In the genomic region with DNA sequence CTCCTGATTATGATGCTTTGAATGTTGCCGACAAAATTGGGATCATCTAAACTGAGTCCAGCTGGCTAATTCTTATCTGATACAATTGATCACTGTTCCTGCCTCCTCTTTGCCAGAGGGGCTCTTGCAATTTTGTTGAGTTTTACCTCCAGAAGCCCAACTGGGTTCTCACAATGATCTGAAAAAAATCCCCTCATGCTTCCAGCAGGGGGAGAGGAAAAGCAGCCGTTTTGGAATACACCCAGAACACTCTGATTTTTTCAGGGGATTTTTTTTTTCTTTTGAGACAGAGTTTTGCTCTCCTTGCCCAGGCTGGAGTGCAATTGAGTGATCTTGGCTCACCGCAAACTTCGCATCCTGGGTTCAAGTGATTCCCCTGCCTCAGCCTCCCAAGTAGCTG, we compare ENCODE assay signal across 16 cellular contexts. TPM values are rescaled to one million over a fixed set of nuclear protein-coding genes. Genes with fewer than 3 reads are reported as not detected.
DNase-seq lines count a peak whose midpoint lies in the region; ATAC-seq, FAIRE-seq and TF ChIP-seq lines count a peak whose summit lies in the region.
"Had no signal": no experiment of that assay in that cellular context is flagged by ENCODE, and none has a peak within 500 bp of the region (broad histone marks: within the 10 kb centered on the region; RNA-seq: fewer than 3 reads in every experiment).

No MANE protein-coding gene starts in this region.

- H3K27ac ChIP-seq in HepG2 (ENCODE audit: extremely low read length, insufficient read depth, low read length) = no peak overlapping the region
- no peak overlapping the region for H3K27ac ChIP-seq in right lobe of liver
- no peak overlapping the region for H3K27ac ChIP-seq in VCaP
- H3K27ac ChIP-seq: C4-2B, gastrocnemius medialis had no signal

- H3K36me3 ChIP-seq in HepG2 (replicated peaks in 1 of 2; ENCODE audit: control insufficient read depth in 1 of 2, insufficient read depth in 2 of 2, low read length in 2 of 2) (no peaks in the 10 kb centered on the region), right lobe of liver (no peaks in the 10 kb centered on the region)
- H3K36me3 ChIP-seq: gastrocnemius medialis had no signal

- TF ChIP-seq POLR2A in HepG2 (IDR thresholded peaks at IDR 0.05; ENCODE audit: insufficient read depth in 1 of 2, low read depth in 2 of 2, low read length in 2 of 2) (no peak), right lobe of liver (IDR thresholded peaks at IDR 0.05) (no peak)

- TF ChIP-seq CTCF in HepG2 (CRISPR knock-in tag; IDR thresholded peaks at IDR 0.05) = no peak
- TF ChIP-seq CTCF in right lobe of liver (IDR thresholded peaks at IDR 0.05) = peak in 1 of 4 donors; percentile 8
- TF ChIP-seq CTCF in VCaP (conservative IDR thresholded peaks at IDR 0.05) = 0 out of 2 replicates have a peak, but pooled peaks have one; percentile 29
- TF ChIP-seq CTCF in fibroblast of the aortic adventitia (IDR thresholded peaks at IDR 0.05; ENCODE audit: insufficient read depth, low read length) = peak; percentile 56

- WGBS in HepG2 (ENCODE audit: low lambda C conversion rate) = 56% methylated on average over 4 of the region's 4 CpGs
- 63% methylated on average over 3 of the region's 4 CpGs for WGBS in right lobe of liver (ENCODE audit: insufficient coverage, low coverage, low lambda C conversion rate, missing lambda C conversion rate)

- ATAC-seq in HepG2 = peak; percentile 44
- ATAC-seq in right lobe of liver = no peak
- no peak for ATAC-seq in HG02970 (IDR thresholded peaks at IDR 0.05; ENCODE audit: low FRiP score, unreplicated experiment)
- no peak for ATAC-seq in HG02884 (IDR thresholded peaks at IDR 0.05; ENCODE audit: unreplicated experiment)
- no peak for ATAC-seq in GM18517 (IDR thresholded peaks at IDR 0.05; ENCODE audit: unreplicated experiment)
- ATAC-seq: gastrocnemius medialis, natural killer cell, T-cell had no signal

- no peaks in the 10 kb centered on the region for H3K79me2 ChIP-seq in HepG2 (ENCODE audit: insufficient read depth, low read length)

- POLR2A ChIA-PET in HepG2 (lab: Yijun Ruan, JAX) = interaction anchor here (1.0 kb wide), 1 partner anchor 17 kb away, joined by 3 read pairs; no protein-coding TSS in a partner anchor

- no peak for FAIRE-seq in HepG2 (lab: Jason Lieb, UNC)
- FAIRE-seq: keratinocyte had no signal

- CTCF ChIA-PET in HepG2 (lab: Yijun Ruan, JAX; ENCODE audit: low intra/inter-chr PET ratio, low total read pairs) = interaction anchor here (2.0 kb wide), 1 partner anchor 17 kb away, joined by 9 read pairs; no protein-coding TSS in a partner anchor

- H3K9ac ChIP-seq in HepG2 (ENCODE audit: insufficient read depth, low read depth, low read length) = no peak overlapping the region

- intact Hi-C loops in HepG2 (cut with micrococcal nuclease; ENCODE audit: unreplicated experiment) = no loop called here
- intact Hi-C loops in right lobe of liver (cut with DNase I) = no loop called here

- H3K4me1 ChIP-seq in HepG2 (ENCODE audit: insufficient read depth, low read length) (peaks cover 60% of the 10 kb centered on the region), right lobe of liver (no peaks in the 10 kb centered on the region)
- H3K4me1 ChIP-seq: gastrocnemius medialis had no signal

- in situ Hi-C loops in HepG2 (cut with HindIII; ENCODE audit: extremely low pct_ligation_motif_present, low pct_unique_long_range_greater_than_20kb) = loop anchor here (25.0 kb wide), 1 partner anchor 269 kb away; no protein-coding TSS in a partner anchor

- H3K4me3 ChIP-seq in HepG2 (replicated peaks in 1 of 3; ENCODE audit: insufficient read depth in 1 of 3, low read depth in 2 of 3, low read length in 3 of 3) (no peak overlapping the region), right lobe of liver (no peak overlapping the region), fibroblast of the aortic adventitia (ENCODE audit: low read depth, low read length) (no peak overlapping the region)
- H3K4me3 ChIP-seq: gastrocnemius medialis had no signal

- no peak for TF ChIP-seq EP300 in HepG2 (IDR thresholded peaks at IDR 0.05; ENCODE audit: low read depth in 2 of 2, low read length in 2 of 2)
- TF ChIP-seq EP300 in HepG2 (CRISPR knock-in tag; IDR thresholded peaks at IDR 0.05; ENCODE audit: borderline replicate concordance) = no peak

- no peaks in the 10 kb centered on the region for H3K9me3 ChIP-seq in HepG2 (ENCODE audit: low read length)
- no peaks in the 10 kb centered on the region for H3K9me3 ChIP-seq in right lobe of liver
- H3K9me3 ChIP-seq: gastrocnemius medialis had no signal

- DNase-seq in HepG2 (ENCODE audit: low spot score) (no peak), right lobe of liver (no peak), fibroblast of the aortic adventitia (ENCODE audit: low read depth) (peak; percentile 36), AML-193 (lab: John Stamatoyannopoulos, UW) (no peak)
- DNase-seq: activated CD4-positive, alpha-beta T cell treated with anti-CD3 and anti-CD28 coated beads, Interleukin-2, amount 50 U/mL, for 1 hour; gastrocnemius medialis; natural killer cell; NCI-H1436 treated with DMSO at 0.1 percent for 48 hours; stimulated activated CD4-positive, alpha-beta T cell treated with anti-CD3 and anti-CD28 coated beads, Interleukin-12 subunit alpha, Interleukin-12 subunit beta, amount 100 ng/mL, for 4 hours; T-cell had no signal

- H2AFZ ChIP-seq in HepG2 (ENCODE audit: low read length) = no peak overlapping the region

- BruUV-seq in HepG2 (replicated peaks; lab: Mats Ljungman, UMichigan) = no TSS peak

- peak overlapping the region; percentile 50; the same call in 1 of the 2 replicates for H3K4me2 ChIP-seq in HepG2 (ENCODE audit: low read depth, low read length)

- H4K20me1 ChIP-seq in HepG2 (ENCODE audit: insufficient read depth, low read length) = no peaks in the 10 kb centered on the region

- no peak for TF ChIP-seq RAD21 in HepG2 (CRISPR knock-in tag; IDR thresholded peaks at IDR 0.05)

- H3K27me3 ChIP-seq in HepG2 (ENCODE audit: control insufficient read depth in 1 of 2, insufficient read depth in 2 of 2, low read length in 2 of 2) = no peaks in the 10 kb centered on the region; a peak in 1 of 5 replicates
- H3K27me3 ChIP-seq in right lobe of liver = no peaks in the 10 kb centered on the region
- H3K27me3 ChIP-seq: gastrocnemius medialis had no signal

TF ChIP-seq in HepG2, 621 proteins besides CTCF, POLR2A, EP300 and RAD21 (continues in another document):
- peak; percentile 31; the same call in 1 of the 2 replicates for TF ChIP-seq SMC3 (IDR thresholded peaks at IDR 0.05; ENCODE audit: low read length)
- TF ChIP-seq STAG1 (CRISPR knock-in tag; IDR thresholded peaks at IDR 0.05) = 0 out of 2 replicates have a peak, but pooled peaks have one; percentile 9

RNA-seq across cellular contexts. Expression of a gene that starts 13.9 kb away (rescaled TPM):
- total RNA-seq in HepG2 (2016; rRNA removed; fragmentation: Illumina TruSeq; extraction: Trizol) (18.6 and 21.9 TPM in 2 replicates), right lobe of liver (10 to 100 TPM; 17.5 to 38.4 (median 25.0) TPM), fibroblast of the aortic adventitia (ENCODE audit: low replicate concordance) (27.0 and 50.3 TPM in 2 replicates)
- 254 and 312 TPM in 2 replicates for total RNA-seq in HepG2 (2016; cell fraction: cytosol; rRNA removed; fragmentation: Illumina TruSeq; extraction: Trizol; ENCODE audit: low read depth)
- total RNA-seq in HepG2 (2016; cell fraction: insoluble cytoplasmic fraction; rRNA removed; fragmentation: Illumina TruSeq; extraction: Trizol) = 13.9 and 17.5 TPM in 2 replicates
- total RNA-seq in HepG2 (2016; cell fraction: membrane; rRNA removed; fragmentation: Illumina TruSeq; extraction: Trizol) = 58.9 and 60.2 TPM in 2 replicates
- total RNA-seq in HepG2 (2016; cell fraction: nucleus; rRNA removed; fragmentation: Illumina TruSeq; extraction: Trizol) = 39.1 and 43.0 TPM in 2 replicates
- 15.9 and 18.3 TPM in 2 replicates for polyA plus RNA-seq in HepG2 (2011; rRNA removed)
- polyA plus RNA-seq in HepG2 (2011; cell fraction: cytosol; rRNA removed) = 7.2 and 7.4 TPM in 2 replicates
- polyA plus RNA-seq in HepG2 (2011; cell fraction: nucleus; rRNA removed) = 66.9 and 79.6 TPM in 2 replicates
- polyA plus RNA-seq in HepG2 (2012) = 42.4 and 45.9 TPM in 2 replicates
- 1.7 and 2.2 TPM in 2 replicates for polyA plus RNA-seq in HepG2 (2016; cell fraction: cytosol; fragmentation: Illumina TruSeq; extraction: Trizol; ENCODE audit: low read depth)
- polyA plus RNA-seq in HepG2 (2016; cell fraction: insoluble cytoplasmic fraction; fragmentation: Illumina TruSeq; extraction: Trizol; ENCODE audit: low read depth) = 11.9 and 19.5 TPM in 2 replicates
- polyA plus RNA-seq in HepG2 (2016; cell fraction: membrane; fragmentation: Illumina TruSeq; extraction: Trizol; ENCODE audit: low read depth) = 5.0 and 7.3 TPM in 2 replicates
- polyA plus RNA-seq in HepG2 (2016; cell fraction: nucleus; fragmentation: Illumina TruSeq; extraction: Trizol; ENCODE audit: insufficient read depth, low read depth) = 58.3 and 59.3 TPM in 2 replicates
- 39.2 and 98.5 TPM in 2 replicates for polyA minus RNA-seq in HepG2 (2011; rRNA and poly(A)+ RNA removed; ENCODE audit: low replicate concordance)
- polyA minus RNA-seq in HepG2 (2011; cell fraction: cytosol; rRNA and poly(A)+ RNA removed) = 79.8 and 99.4 TPM in 2 replicates
- 178 and 188 TPM in 2 replicates for polyA minus RNA-seq in HepG2 (2011; cell fraction: nucleus; rRNA and poly(A)+ RNA removed)

RNA-seq across cellular contexts. Expression of a gene that starts 47.2 kb away (rescaled TPM):
- 1,559 and 2,216 TPM in 2 replicates for total RNA-seq in HepG2 (2016; rRNA removed; fragmentation: Illumina TruSeq; extraction: Trizol)
- 233 and 251 TPM in 2 replicates for total RNA-seq in HepG2 (2016; cell fraction: cytosol; rRNA removed; fragmentation: Illumina TruSeq; extraction: Trizol; ENCODE audit: low read depth)
- 1,559 and 2,270 TPM in 2 replicates for total RNA-seq in HepG2 (2016; cell fraction: insoluble cytoplasmic fraction; rRNA removed; fragmentation: Illumina TruSeq; extraction: Trizol)
- total RNA-seq in HepG2 (2016; cell fraction: membrane; rRNA removed; fragmentation: Illumina TruSeq; extraction: Trizol) = 352 and 366 TPM in 2 replicates
- total RNA-seq in HepG2 (2016; cell fraction: nucleus; rRNA removed; fragmentation: Illumina TruSeq; extraction: Trizol) = 647 and 688 TPM in 2 replicates
- 2,835 and 3,103 TPM in 2 replicates for polyA plus RNA-seq in HepG2 (2011; rRNA removed)
- polyA plus RNA-seq in HepG2 (2011; cell fraction: cytosol; rRNA removed) = 2,814 and 3,536 TPM in 2 replicates
- polyA plus RNA-seq in HepG2 (2011; cell fraction: nucleus; rRNA removed) = 1,312 and 1,364 TPM in 2 replicates
- polyA plus RNA-seq in HepG2 (2012) = 2,599 and 3,087 TPM in 2 replicates
- 244 and 257 TPM in 2 replicates for polyA plus RNA-seq in HepG2 (2016; cell fraction: cytosol; fragmentation: Illumina TruSeq; extraction: Trizol; ENCODE audit: low read depth)
- 2,184 and 2,214 TPM in 2 replicates for polyA plus RNA-seq in HepG2 (2016; cell fraction: insoluble cytoplasmic fraction; fragmentation: Illumina TruSeq; extraction: Trizol; ENCODE audit: low read depth)
- 258 and 284 TPM in 2 replicates for polyA plus RNA-seq in HepG2 (2016; cell fraction: membrane; fragmentation: Illumina TruSeq; extraction: Trizol; ENCODE audit: low read depth)
- 796 and 841 TPM in 2 replicates for polyA plus RNA-seq in HepG2 (2016; cell fraction: nucleus; fragmentation: Illumina TruSeq; extraction: Trizol; ENCODE audit: insufficient read depth, low read depth)
- polyA minus RNA-seq in HepG2 (2011; rRNA and poly(A)+ RNA removed; ENCODE audit: low replicate concordance) = 4,265 and 4,548 TPM in 2 replicates
- 2,231 and 2,479 TPM in 2 replicates for polyA minus RNA-seq in HepG2 (2011; cell fraction: cytosol; rRNA and poly(A)+ RNA removed)
- polyA minus RNA-seq in HepG2 (2011; cell fraction: nucleus; rRNA and poly(A)+ RNA removed) = 525 and 715 TPM in 2 replicates
- 100 to 1,000 TPM; 314 to 792 (median 539) TPM for total RNA-seq in right lobe of liver
- 594 and 1,443 TPM in 2 replicates for total RNA-seq in fibroblast of the aortic adventitia (ENCODE audit: low replicate concordance)
